ENCODE assay signal across 34 cellular contexts in the genomic region with DNA sequence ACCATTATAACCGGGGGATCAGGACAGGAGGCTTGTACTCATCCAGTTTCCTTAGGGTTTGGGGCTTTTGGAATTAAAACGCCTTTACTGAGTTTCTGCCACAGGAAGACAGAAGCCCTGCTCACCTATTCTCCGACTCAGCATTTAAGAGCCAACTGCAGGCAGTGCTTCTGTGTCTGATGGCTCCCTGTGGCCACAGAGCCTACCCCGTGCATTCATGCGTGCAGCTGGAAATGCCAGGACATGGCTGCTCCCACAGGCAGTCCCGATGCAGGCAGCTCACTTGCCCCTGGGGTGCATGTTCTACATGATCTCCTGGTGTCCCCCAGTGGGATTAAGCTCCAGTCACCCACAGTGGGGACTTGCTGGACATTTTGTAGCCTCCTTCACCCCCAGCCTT. TPM values are rescaled to one million over a fixed set of nuclear protein-coding genes. Genes with fewer than 3 reads are reported as not detected.
DNase-seq lines count a peak whose midpoint lies in the region; ATAC-seq, FAIRE-seq and TF ChIP-seq lines count a peak whose summit lies in the region.
"Had no signal": no experiment of that assay in that cellular context is flagged by ENCODE, and none has a peak within 500 bp of the region (broad histone marks: within the 10 kb centered on the region; RNA-seq: fewer than 3 reads in every experiment).

No MANE protein-coding gene starts in this region.

- H3K36me3 Mint-ChIP-seq in CD4-positive, alpha-beta memory T cell, result peaks cover 46 to 63% of the 10 kb centered on the region in 2 donors
- H3K36me3 Mint-ChIP-seq in glutamatergic neuron (ENCODE audit: unreplicated experiment), result peaks cover 15% of the 10 kb centered on the region

- intact Hi-C loops in CD4-positive, alpha-beta memory T cell (cut with micrococcal nuclease), result no loop called here

- no peak overlapping the region for H3K4me3 Mint-ChIP-seq in CD4-positive, alpha-beta memory T cell
- peak overlapping the region; percentile 42 for H3K4me3 Mint-ChIP-seq in glutamatergic neuron (ENCODE audit: unreplicated experiment)
- H3K4me3 Mint-ChIP-seq: activated naive CD4-positive, alpha-beta T cell treated with anti-CD3 and anti-CD28 coated beads, Interleukin-2, amount 10 ng/mL, durations not matched to agents 7 days and 5 days; T-helper 2 cell treated with Interferon-gamma antibody and Interleukin-4, amounts not matched to agents 5 μg/mL and 100 μg/mL, for 36 hours had no signal

- no peak overlapping the region for H3K27ac ChIP-seq in CD4-positive, alpha-beta memory T cell (ENCODE audit: low read depth, low read length)
- H3K27ac ChIP-seq: adrenal gland, HL-60, sigmoid colon, tibial artery, vagina had no signal

- H3K4me1 Mint-ChIP-seq in CD4-positive, alpha-beta memory T cell, result peaks cover 45 to 74% (median 57%) of the 10 kb centered on the region in 4 donors
- peaks cover 8% of the 10 kb centered on the region for H3K4me1 Mint-ChIP-seq in glutamatergic neuron (ENCODE audit: low read depth, unreplicated experiment)

- H3K27ac Mint-ChIP-seq in CD4-positive, alpha-beta memory T cell, result peak overlapping the region in 4 of 7 donors; percentile 37 to 72 (median 46)
- no peak overlapping the region for H3K27ac Mint-ChIP-seq in glutamatergic neuron (ENCODE audit: unreplicated experiment)
- H3K27ac Mint-ChIP-seq: activated naive CD4-positive, alpha-beta T cell treated with anti-CD3 and anti-CD28 coated beads, Interleukin-2, amount 10 ng/mL, durations not matched to agents 7 days and 5 days; T-helper 2 cell treated with Interferon-gamma antibody and Interleukin-4, amounts not matched to agents 5 μg/mL and 100 μg/mL, for 36 hours had no signal

- no peak for DNase-seq in CD4-positive, alpha-beta memory T cell
- DNase-seq in HTR-8/SVneo (ENCODE audit: insufficient read length, low spot score) (no peak), glutamatergic neuron (no peak), retina (peak; percentile 52), NCI-H1417 (lab: John Stamatoyannopoulos, UW) (no peak), COR-L47 (lab: John Stamatoyannopoulos, UW) (no peak)
- DNase-seq: activated CD4-positive, CD25-positive, alpha-beta regulatory T cell treated with anti-CD3 and anti-CD28 coated beads, Interleukin-2, amount 50 U/mL, for 72 hours; activated naive CD4-positive, alpha-beta T cell treated with anti-CD3 and anti-CD28 coated beads, Interleukin-2, amount 10 ng/mL, durations not matched to agents 7 days and 5 days; adrenal gland; central memory CD4-positive, alpha-beta T cell; hippocampal formation; Karpas-422; left colon; NCI-H1436 treated with DMSO at 0.1 percent for 48 hours; NCI-H2081 treated with DMSO at 0.1 percent for 48 hours; NCI-H226; NCI-H526 treated with DMSO at 0.1 percent for 48 hours; posterior cingulate gyrus; SHP77; sigmoid colon; stimulated activated CD4-positive, alpha-beta T cell treated with anti-CD3 and anti-CD28 coated beads, Interleukin-12 subunit alpha, Interleukin-12 subunit beta, amount 100 ng/mL, for 4 hours; stimulated activated CD4-positive, alpha-beta T cell treated with anti-CD3 and anti-CD28 coated beads, Interleukin-2, amount 100 ng/mL, for 48 hours had no signal

- peaks cover 0 to 4% (median 0%) of the 10 kb centered on the region in 8 donors for H3K9me3 Mint-ChIP-seq in CD4-positive, alpha-beta memory T cell
- H3K9me3 Mint-ChIP-seq in glutamatergic neuron (ENCODE audit: unreplicated experiment), result peaks cover 5% of the 10 kb centered on the region
- H3K9me3 Mint-ChIP-seq: activated naive CD4-positive, alpha-beta T cell treated with anti-CD3 and anti-CD28 coated beads, Interleukin-2, amount 10 ng/mL, durations not matched to agents 7 days and 5 days had no signal

- no peaks in the 10 kb centered on the region for H3K27me3 Mint-ChIP-seq in CD4-positive, alpha-beta memory T cell
- peaks cover 6% of the 10 kb centered on the region for H3K27me3 Mint-ChIP-seq in glutamatergic neuron (ENCODE audit: unreplicated experiment)
- H3K27me3 Mint-ChIP-seq: activated naive CD4-positive, alpha-beta T cell treated with anti-CD3 and anti-CD28 coated beads, Interleukin-2, amount 10 ng/mL, durations not matched to agents 7 days and 5 days had no signal

- FAIRE-seq in HTR-8/SVneo (lab: Jason Lieb, UNC), result peak; percentile 80
- FAIRE-seq: GM18507, GM19239 had no signal

- no peaks in the 10 kb centered on the region for H3K27me3 ChIP-seq in CD4-positive, alpha-beta memory T cell (ENCODE audit: insufficient read depth, low read length)
- H3K27me3 ChIP-seq: adrenal gland, sigmoid colon, vagina had no signal

- H3K4me1 ChIP-seq in CD4-positive, alpha-beta memory T cell (ENCODE audit: insufficient read depth, low read length), result peaks cover 39% of the 10 kb centered on the region
- H3K4me1 ChIP-seq: adrenal gland, sigmoid colon, tibial artery, vagina had no signal

- no peak for ATAC-seq in HG02852 (IDR thresholded peaks at IDR 0.05; ENCODE audit: unreplicated experiment)
- ATAC-seq: left colon, Panc1 had no signal

- TF ChIP-seq CTCF in glutamatergic neuron (IDR thresholded peaks at IDR 0.05; ENCODE audit: partially characterized antibody, unreplicated experiment), result no peak

- POLR2A ChIA-PET in CD4-positive, alpha-beta memory T cell (lab: Charles Lee; ENCODE audit: partially characterized antibody), result interaction anchor here (1.1 to 1.7 kb wide), 3 partner anchors 20 to 63 kb away, joined by 3 to 8 read pairs (median 5); no protein-coding TSS in a partner anchor

- no peak overlapping the region for H3K4me3 ChIP-seq in CD4-positive, alpha-beta memory T cell (ENCODE audit: low read length in 2 of 2)
- H3K4me3 ChIP-seq: adrenal gland, sigmoid colon, tibial artery, vagina had no signal

- CTCF ChIA-PET in CD4-positive, alpha-beta memory T cell (lab: Charles Lee; ENCODE audit: partially characterized antibody), result interaction anchor here (1.2 to 4.2 kb wide), 3 partner anchors 16 to 98 kb away, joined by 3 to 13 read pairs (median 13); no protein-coding TSS in a partner anchor

- H3K9me3 ChIP-seq in CD4-positive, alpha-beta memory T cell (ENCODE audit: control insufficient read depth in 1 of 2, low read length in 2 of 2), result no peaks in the 10 kb centered on the region
- H3K9me3 ChIP-seq: adrenal gland, sigmoid colon, tibial artery, vagina had no signal

- H3K36me3 ChIP-seq in CD4-positive, alpha-beta memory T cell (ENCODE audit: insufficient read depth, low read length), result peaks cover 28% of the 10 kb centered on the region
- H3K36me3 ChIP-seq: adrenal gland, sigmoid colon, tibial artery, vagina had no signal

RNA-seq across cellular contexts. Expression of gene ZNF831, which starts 22.2 kb away (rescaled TPM):
- 10 to 100 TPM; 46.8 to 49.0 TPM for total RNA-seq in CD4-positive, alpha-beta memory T cell
- polyA plus RNA-seq in CD4-positive, alpha-beta memory T cell, result 10 to 100 TPM in 1 of 2 donors, 1 to 10 TPM in 1; 7.8 to 12.1 TPM
- total RNA-seq in glutamatergic neuron (ENCODE audit: unreplicated experiment), result not detected
- total RNA-seq: Daoy, H4 had no signal
- polyA plus RNA-seq: AG04450, BJ had no signal

Comparison
In these comparisons a context has a peak if more than half of its experiments do, and no peak if none do; other contexts are left out.
1. RNA of gene ZNF831, which starts 22.2 kb away (total RNA-seq): 46.8 to 49.0 TPM in CD4-positive, alpha-beta memory T cell; not detected in glutamatergic neuron (single experiment); every median in the first group is over 10 times any median in the second.